Comparison of ENCODE assay signal across 18 cellular contexts in the genomic region with DNA sequence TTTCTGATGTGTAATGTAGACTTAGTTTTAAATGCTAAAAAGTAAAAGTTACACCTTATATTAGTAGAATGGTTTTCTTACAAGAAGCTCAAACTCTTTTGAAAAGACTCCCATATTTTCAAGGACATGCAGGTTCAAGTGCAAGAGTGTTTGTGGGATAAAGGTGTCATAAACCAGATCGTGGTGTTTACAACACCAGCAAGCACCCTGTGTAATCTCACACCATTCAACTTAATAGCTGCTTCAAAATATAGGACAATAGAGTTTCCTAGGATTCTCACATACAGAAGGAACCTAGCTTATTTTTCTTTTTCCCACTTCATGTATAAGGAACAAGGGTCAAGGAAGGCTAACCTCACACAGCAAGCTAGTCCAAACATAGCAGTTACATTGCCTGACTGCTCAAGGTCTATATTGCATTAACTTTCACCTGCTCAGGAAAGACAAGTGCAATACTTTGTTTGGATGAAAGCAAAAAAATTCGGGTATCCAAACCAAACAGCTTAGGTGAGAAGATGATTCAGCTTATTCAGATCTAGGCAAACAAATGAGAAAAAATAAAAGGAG.
"Had no signal": no experiment of that assay in that cellular context is flagged by ENCODE, and none has a peak within 500 bp of the region (broad histone marks: within the 10 kb centered on the region; RNA-seq: fewer than 3 reads in every experiment).

No MANE protein-coding gene starts in this region.

- ATAC-seq: right cardiac atrium; stimulated activated naive CD8-positive, alpha-beta T cell treated with anti-CD3 and anti-CD28 coated beads, Interleukin-15, Interleukin-2, amounts not matched to agents 100 U/mL and 50 U/mL, for 24 hours had no signal

- H3K27ac Mint-ChIP-seq: activated B cell treated with CpG ODN at 0.5 μM for 24 hours; activated naive CD8-positive, alpha-beta T cell treated with anti-CD3 and anti-CD28 coated beads for 36 hours; activated T-helper 1 cell treated with anti-CD3 and anti-CD28 coated beads, Interleukin-12 subunit alpha, Interleukin-12 subunit beta, Interleukin-2, Interleukin-4 antibody, amounts not matched to agents 30 ng/mL and 10 ng/mL and 1 ng/mL, durations not matched to agents 14 hours and 24 hours and 36 hours; dendritic cell treated with granulocyte-macrophage colony-stimulating factor and Interleukin-4, amounts not matched to agents 40 ng/mL and 50 ng/mL, for 4 days; T-helper 1 cell treated with Interleukin-12 subunit alpha and Interleukin-12 subunit beta and Interleukin-4 antibody, amounts not matched to agents 30 μg/mL and 1 μg/mL, for 36 hours had no signal

- H3K9me3 Mint-ChIP-seq: activated B cell treated with CpG ODN at 0.5 μM for 24 hours; activated naive CD8-positive, alpha-beta T cell treated with anti-CD3 and anti-CD28 coated beads for 36 hours; activated T-helper 1 cell treated with anti-CD3 and anti-CD28 coated beads, Interleukin-12 subunit alpha, Interleukin-12 subunit beta, Interleukin-2, Interleukin-4 antibody, amounts not matched to agents 30 ng/mL and 10 ng/mL and 1 ng/mL, durations not matched to agents 14 hours and 24 hours and 36 hours; dendritic cell treated with granulocyte-macrophage colony-stimulating factor and Interleukin-4, amounts not matched to agents 40 ng/mL and 50 ng/mL, for 4 days; T-helper 1 cell treated with Interleukin-12 subunit alpha and Interleukin-12 subunit beta and Interleukin-4 antibody, amounts not matched to agents 30 μg/mL and 1 μg/mL, for 36 hours had no signal

- H3K27ac ChIP-seq: brain microvascular endothelial cell, epithelial cell of prostate, prostate gland had no signal

- H3K9me3 ChIP-seq: prostate gland had no signal

- DNase-seq: activated B cell treated with CpG ODN at 0.5 μM for 24 hours; activated CD4-positive, alpha-beta T cell treated with anti-CD3 and anti-CD28 coated beads for 48 hours; activated CD8-positive, alpha-beta memory T cell treated with anti-CD3 and anti-CD28 coated beads, Interleukin-2, amount 50 U/mL, for 48 hours; activated naive CD8-positive, alpha-beta T cell treated with anti-CD3 and anti-CD28 coated beads for 36 hours; brain microvascular endothelial cell; cerebellar nuclear complex; effector memory CD4-positive, alpha-beta T cell; foreskin melanocyte; right cardiac atrium; stimulated activated CD4-positive, alpha-beta T cell treated with anti-CD3 and anti-CD28 coated beads, Interleukin-4, amount 100 ng/mL, for 24 hours; stimulated activated CD8-positive, alpha-beta memory T cell treated with anti-CD3 and anti-CD28 coated beads, Interleukin-4, amount 100 ng/mL, for 48 hours; stimulated activated naive CD8-positive, alpha-beta T cell treated with anti-CD3 and anti-CD28 coated beads, Interleukin-15, Interleukin-2, amounts not matched to agents 100 U/mL and 50 U/mL, for 24 hours had no signal

- H3K36me3 ChIP-seq: brain microvascular endothelial cell, prostate gland had no signal

- H3K4me3 Mint-ChIP-seq: activated B cell treated with CpG ODN at 0.5 μM for 24 hours; activated CD8-positive, alpha-beta T cell treated with anti-CD3 and anti-CD28 coated beads, Interleukin-2, amount 10 ng/mL, durations not matched to agents 7 days and 5 days; activated naive CD8-positive, alpha-beta T cell treated with anti-CD3 and anti-CD28 coated beads for 36 hours; activated T-helper 1 cell treated with anti-CD3 and anti-CD28 coated beads, Interleukin-12 subunit alpha, Interleukin-12 subunit beta, Interleukin-2, Interleukin-4 antibody, amounts not matched to agents 30 ng/mL and 10 ng/mL and 1 ng/mL, durations not matched to agents 14 hours and 24 hours and 36 hours; dendritic cell treated with granulocyte-macrophage colony-stimulating factor and Interleukin-4, amounts not matched to agents 40 ng/mL and 50 ng/mL, for 4 days; T-helper 1 cell treated with Interleukin-12 subunit alpha and Interleukin-12 subunit beta and Interleukin-4 antibody, amounts not matched to agents 30 μg/mL and 1 μg/mL, for 36 hours had no signal

- H3K27me3 Mint-ChIP-seq: activated B cell treated with CpG ODN at 0.5 μM for 24 hours; dendritic cell treated with granulocyte-macrophage colony-stimulating factor and Interleukin-4, amounts not matched to agents 40 ng/mL and 50 ng/mL, for 4 days had no signal
